Comparison of ENCODE assay signal across 8 cellular contexts in genomic region chr15:75348563-75349350, GRCh38. TPM values are rescaled to one million over a fixed set of nuclear protein-coding genes. Genes with fewer than 3 reads are reported as not detected.
A peak's percentile ranks its signal among the peaks of the same experiment; 100 is the strongest.
DNase-seq lines count a peak whose midpoint lies in the region; ATAC-seq and TF ChIP-seq lines count a peak whose summit lies in the region.

No MANE protein-coding gene starts in this region.

- TF ChIP-seq EP300 in suprapubic skin (IDR thresholded peaks at IDR 0.05) = no peak

- H3K9me3 ChIP-seq in body of pancreas (no peaks in the 10 kb centered on the region), suprapubic skin (no peaks in the 10 kb centered on the region)

- peak; percentile 20 to 37 (median 29) for TF ChIP-seq POLR2A in body of pancreas (IDR thresholded peaks at IDR 0.05)
- no peak for TF ChIP-seq POLR2A in suprapubic skin (IDR thresholded peaks at IDR 0.05)

- intact Hi-C loops in Right ventricle myocardium inferior (cut with DNase I) = no loop called here
- intact Hi-C loops in cardiac septum (cut with DNase I) = no loop called here
- intact Hi-C loops in body of pancreas (cut with DNase I) = no loop called here
- intact Hi-C loops in left colon (cut with DNase I, micrococcal nuclease) = no loop called here

- WGBS in body of pancreas, 2 donors = 29 to 32% methylated on average over 27 to 46 of the region's 46 CpGs
- 51% methylated on average over 25 of the region's 46 CpGs for WGBS in suprapubic skin

- DNase-seq in Right ventricle myocardium inferior (ENCODE audit: missing footprints) (no peak), cardiac septum (ENCODE audit: low spot score) (no peak), body of pancreas (peak; percentile 31 to 51 (median 47)), left colon (peak; percentile 35 to 40), suprapubic skin (ENCODE audit: low spot score in 2 of 2) (no peak), DMS79 treated with DMSO at 0.1 percent for 48 hours (lab: John Stamatoyannopoulos, UW) (no peak), EL (no peak)

- H3K27ac ChIP-seq in body of pancreas = peak overlapping the region; percentile 54 to 84 (median 74)
- H3K27ac ChIP-seq in suprapubic skin = no peak overlapping the region

- peaks cover 17% of the 10 kb centered on the region for H3K4me1 ChIP-seq in body of pancreas
- H3K4me1 ChIP-seq in suprapubic skin = peaks cover 23% of the 10 kb centered on the region

- H3K4me3 ChIP-seq in body of pancreas = peak overlapping the region; percentile 84 to 92
- peak overlapping the region; percentile 95 for H3K4me3 ChIP-seq in suprapubic skin

- peak; percentile 4 for ATAC-seq in Right ventricle myocardium inferior
- peak; percentile 33 for ATAC-seq in body of pancreas
- ATAC-seq in left colon = peak; percentile 26
- no peak for ATAC-seq in HG03342 (IDR thresholded peaks at IDR 0.05; ENCODE audit: unreplicated experiment)

- TF ChIP-seq CTCF in body of pancreas (IDR thresholded peaks at IDR 0.05) (no peak), suprapubic skin (IDR thresholded peaks at IDR 0.05) (no peak)

- H3K36me3 ChIP-seq in body of pancreas (replicated peaks in 1 of 2; ENCODE audit: insufficient read depth in 1 of 2, low read depth in 2 of 2) (no peaks in the 10 kb centered on the region), suprapubic skin (no peaks in the 10 kb centered on the region)

- no peaks in the 10 kb centered on the region for H3K27me3 ChIP-seq in body of pancreas
- H3K27me3 ChIP-seq in suprapubic skin = no peaks in the 10 kb centered on the region

RNA-seq across cellular contexts. Expression of gene NEIL1, which starts 1.9 kb away (rescaled TPM):
- total RNA-seq in Right ventricle myocardium inferior (8.7 TPM), cardiac septum (10.9 TPM), body of pancreas (100 to 1,000 TPM in 1 of 2 donors, 10 to 100 TPM in 1; 79.1 to 112 TPM), left colon (10 to 100 TPM; 40.7 to 51.5 TPM), suprapubic skin (100 to 1,000 TPM in 1 of 4 donors, 10 to 100 TPM in 3; 26.3 to 123 (median 38.0) TPM)

RNA-seq across cellular contexts. Expression of gene COMMD4, which starts 12.9 kb away (rescaled TPM):
- total RNA-seq in Right ventricle myocardium inferior (42.1 TPM), cardiac septum (35.5 TPM), body of pancreas (10 to 100 TPM; 35.3 to 43.8 TPM), left colon (10 to 100 TPM; 72.3 to 73.4 TPM), suprapubic skin (10 to 100 TPM; 46.9 to 75.2 (median 55.2) TPM)

RNA-seq across cellular contexts. Expression of gene MAN2C1, which starts 19.6 kb away (rescaled TPM):
- 89.2 TPM for total RNA-seq in Right ventricle myocardium inferior
- total RNA-seq in cardiac septum = 153 TPM
- 100 to 1,000 TPM; 186 to 339 TPM for total RNA-seq in body of pancreas
- 100 to 1,000 TPM; 192 to 211 TPM for total RNA-seq in left colon
- total RNA-seq in suprapubic skin = 100 to 1,000 TPM in 3 of 4 donors, 10 to 100 TPM in 1; 97.2 to 527 (median 180) TPM

Comparison
In these comparisons a context has a peak if more than half of its experiments do, and no peak if none do; other contexts are left out.
1. DNase-seq: peak in body of pancreas (4 of 4) and left colon (2 of 2); none in Right ventricle myocardium inferior (single experiment), cardiac septum (single experiment), suprapubic skin (0 of 2), DMS79 treated with DMSO at 0.1 percent for 48 hours (single experiment) and EL (single experiment).
2. POLR2A ChIP-seq: peak in body of pancreas (3 of 3); none in suprapubic skin (0 of 2).